In genomic region chr19:11089254-11090013, GRCh38 we compare ENCODE assay signal across 1 cellular context.
TF ChIP-seq lines count a peak whose summit lies in the region.

LDLR (plus strand) TSS chr19:11089463; CDS start chr19:11089549, 86 bp downstream.

TF ChIP-seq in H1, 55 proteins besides CTCF, POLR2A, EP300 and RAD21 (continued from another document):
- TF ChIP-seq ATF2 (IDR thresholded peaks at IDR 0.05; ENCODE audit: low read length) (no peak; the same call in 1 of the 2 replicates), CHD1 (IDR thresholded peaks at IDR 0.05; ENCODE audit: low read depth, low read length) (no peak), RBBP5 (IDR thresholded peaks at IDR 0.05; ENCODE audit: borderline replicate concordance, low read depth, low read length) (no peak), SIRT6 (IDR thresholded peaks at IDR 0.05; ENCODE audit: low read length) (no peak), HDAC2 (IDR thresholded peaks at IDR 0.05; ENCODE audit: borderline replicate concordance in 1 of 2, low read depth in 2 of 2, low read length in 2 of 2) (peak in 1 of 2 experiments; percentile 92; a peak in 2 of 4 replicates), TAF1 (IDR thresholded peaks at IDR 0.05; ENCODE audit: low read depth, low read length) (peak; percentile 90), RNF2 (IDR thresholded peaks at IDR 0.05; ENCODE audit: borderline replicate concordance, low read depth, low read length, missing control alignments, poor library complexity, severe bottlenecking) (no peak), RXRA (IDR thresholded peaks at IDR 0.05; ENCODE audit: insufficient read depth, low read depth, low read length) (no peak), ASH2L (IDR thresholded peaks at IDR 0.05; ENCODE audit: low read length) (peak; percentile 11), CTBP2 (IDR thresholded peaks at IDR 0.05; ENCODE audit: borderline replicate concordance, insufficient read depth, insufficient read length, low read length) (no peak), JUN (IDR thresholded peaks at IDR 0.05; ENCODE audit: low read depth, low read length) (no peak), BRCA1 (IDR thresholded peaks at IDR 0.05; ENCODE audit: low read depth, low read length) (no peak), SP1 (IDR thresholded peaks at IDR 0.05; ENCODE audit: low read depth, low read length) (peak; percentile 86), KDM5A (IDR thresholded peaks at IDR 0.05; ENCODE audit: low read length) (no peak), PHF8 (conservative IDR thresholded peaks at IDR 0.05; ENCODE audit: low read depth, low read length) (peak; percentile 52), SRF (IDR thresholded peaks at IDR 0.05; ENCODE audit: low read depth, low read length) (no peak), CEBPB (IDR thresholded peaks at IDR 0.05; ENCODE audit: low read depth, low read length) (peak; percentile 16; the same call in 1 of the 2 replicates), BCL11A (IDR thresholded peaks at IDR 0.05; ENCODE audit: low read depth in 2 of 2, low read length in 2 of 2) (no peak), POU5F1 (IDR thresholded peaks at IDR 0.05; ENCODE audit: low read depth, low read length) (no peak), KDM1A (IDR thresholded peaks at IDR 0.05; ENCODE audit: borderline replicate concordance, low read length) (peak; percentile 91; the same call in 1 of the 2 replicates), TBP (IDR thresholded peaks at IDR 0.05; ENCODE audit: low read depth, low read length) (peak; percentile 78), MAFK (IDR thresholded peaks at IDR 0.05; ENCODE audit: low read depth, low read length) (no peak), NRF1 (IDR thresholded peaks at IDR 0.05; ENCODE audit: low read depth, low read length) (no peak), SP2 (IDR thresholded peaks at IDR 0.05; ENCODE audit: low read length) (no peak), SIN3A (conservative IDR thresholded peaks at IDR 0.05 in 1 of 2, IDR thresholded peaks at IDR 0.05 in 1 of 2; ENCODE audit: low read depth in 1 of 2, low read length in 2 of 2) (no peak; a peak in 1 of 4 replicates), NANOG (IDR thresholded peaks at IDR 0.05; ENCODE audit: insufficient read depth, low read depth, low read length, poor library complexity, severe bottlenecking) (no peak), CREB1 (IDR thresholded peaks at IDR 0.05) (peak; percentile 87), POLR2AphosphoS5 (IDR thresholded peaks at IDR 0.05; ENCODE audit: low read depth, low read length) (peak; percentile 97), GTF2F1 (IDR thresholded peaks at IDR 0.05; ENCODE audit: borderline replicate concordance, low read depth, low read length) (no peak; the same call in 1 of the 2 replicates), CBX8 (IDR thresholded peaks at IDR 0.05; ENCODE audit: borderline replicate concordance, low read depth, low read length) (no peak), RFX5 (IDR thresholded peaks at IDR 0.05; ENCODE audit: borderline replicate concordance, low read depth, low read length) (no peak), ATF3 (IDR thresholded peaks at IDR 0.05; ENCODE audit: insufficient read depth, low read depth, low read length) (no peak), GABPA (IDR thresholded peaks at IDR 0.05; ENCODE audit: borderline replicate concordance, insufficient read depth, low read length) (no peak), KDM4A (IDR thresholded peaks at IDR 0.05; ENCODE audit: low read depth, low read length, severe bottlenecking) (peak; percentile 42), SAP30 (IDR thresholded peaks at IDR 0.05; ENCODE audit: insufficient read depth, insufficient replicate concordance, low read length) (no peak), JUND (IDR thresholded peaks at IDR 0.05; ENCODE audit: low read length) (no peak; the same call in 1 of the 2 replicates), TCF12 (IDR thresholded peaks at IDR 0.05; ENCODE audit: low read depth, low read length) (no peak), SP4 (IDR thresholded peaks at IDR 0.05; ENCODE audit: low read length) (no peak), YY1 (IDR thresholded peaks at IDR 0.05; ENCODE audit: low read depth, low read length) (no peak), CHD2 (IDR thresholded peaks at IDR 0.05; ENCODE audit: low read length) (no peak), ZNF274 (IDR thresholded peaks at IDR 0.05; ENCODE audit: borderline replicate concordance, extremely low read depth, low read length) (no peak), TEAD4 (IDR thresholded peaks at IDR 0.05; ENCODE audit: low read depth, low read length) (no peak), HDAC6 (IDR thresholded peaks at IDR 0.05; ENCODE audit: low read depth, low read length) (no peak), BACH1 (IDR thresholded peaks at IDR 0.05; ENCODE audit: low read length) (peak; percentile 32), MAX (IDR thresholded peaks at IDR 0.05) (peak; percentile 35; the same call in 1 of the 2 replicates), TAF7 (optimal IDR thresholded peaks at IDR 0.05; ENCODE audit: borderline replicate concordance, low read depth, low read length) (peak; percentile 71), EZH2 (IDR thresholded peaks at IDR 0.05; ENCODE audit: low read depth, low read length, severe bottlenecking) (no peak), SIX5 (IDR thresholded peaks at IDR 0.05; ENCODE audit: low read depth, low read length) (no peak), EGR1 (IDR thresholded peaks at IDR 0.05; ENCODE audit: borderline replicate concordance, low read depth, low read length) (no peak)
- TF ChIP-seq, protein P1, sequence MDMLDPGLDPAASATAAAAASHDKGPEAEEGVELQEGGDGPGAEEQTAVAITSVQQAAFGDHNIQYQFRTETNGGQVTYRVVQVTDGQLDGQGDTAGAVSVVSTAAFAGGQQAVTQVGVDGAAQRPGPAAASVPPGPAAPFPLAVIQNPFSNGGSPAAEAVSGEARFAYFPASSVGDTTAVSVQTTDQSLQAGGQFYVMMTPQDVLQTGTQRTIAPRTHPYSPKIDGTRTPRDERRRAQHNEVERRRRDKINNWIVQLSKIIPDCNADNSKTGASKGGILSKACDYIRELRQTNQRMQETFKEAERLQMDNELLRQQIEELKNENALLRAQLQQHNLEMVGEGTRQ (IDR thresholded peaks at IDR 0.05; ENCODE audit: low read length): no peak
- TF ChIP-seq, protein P2, sequence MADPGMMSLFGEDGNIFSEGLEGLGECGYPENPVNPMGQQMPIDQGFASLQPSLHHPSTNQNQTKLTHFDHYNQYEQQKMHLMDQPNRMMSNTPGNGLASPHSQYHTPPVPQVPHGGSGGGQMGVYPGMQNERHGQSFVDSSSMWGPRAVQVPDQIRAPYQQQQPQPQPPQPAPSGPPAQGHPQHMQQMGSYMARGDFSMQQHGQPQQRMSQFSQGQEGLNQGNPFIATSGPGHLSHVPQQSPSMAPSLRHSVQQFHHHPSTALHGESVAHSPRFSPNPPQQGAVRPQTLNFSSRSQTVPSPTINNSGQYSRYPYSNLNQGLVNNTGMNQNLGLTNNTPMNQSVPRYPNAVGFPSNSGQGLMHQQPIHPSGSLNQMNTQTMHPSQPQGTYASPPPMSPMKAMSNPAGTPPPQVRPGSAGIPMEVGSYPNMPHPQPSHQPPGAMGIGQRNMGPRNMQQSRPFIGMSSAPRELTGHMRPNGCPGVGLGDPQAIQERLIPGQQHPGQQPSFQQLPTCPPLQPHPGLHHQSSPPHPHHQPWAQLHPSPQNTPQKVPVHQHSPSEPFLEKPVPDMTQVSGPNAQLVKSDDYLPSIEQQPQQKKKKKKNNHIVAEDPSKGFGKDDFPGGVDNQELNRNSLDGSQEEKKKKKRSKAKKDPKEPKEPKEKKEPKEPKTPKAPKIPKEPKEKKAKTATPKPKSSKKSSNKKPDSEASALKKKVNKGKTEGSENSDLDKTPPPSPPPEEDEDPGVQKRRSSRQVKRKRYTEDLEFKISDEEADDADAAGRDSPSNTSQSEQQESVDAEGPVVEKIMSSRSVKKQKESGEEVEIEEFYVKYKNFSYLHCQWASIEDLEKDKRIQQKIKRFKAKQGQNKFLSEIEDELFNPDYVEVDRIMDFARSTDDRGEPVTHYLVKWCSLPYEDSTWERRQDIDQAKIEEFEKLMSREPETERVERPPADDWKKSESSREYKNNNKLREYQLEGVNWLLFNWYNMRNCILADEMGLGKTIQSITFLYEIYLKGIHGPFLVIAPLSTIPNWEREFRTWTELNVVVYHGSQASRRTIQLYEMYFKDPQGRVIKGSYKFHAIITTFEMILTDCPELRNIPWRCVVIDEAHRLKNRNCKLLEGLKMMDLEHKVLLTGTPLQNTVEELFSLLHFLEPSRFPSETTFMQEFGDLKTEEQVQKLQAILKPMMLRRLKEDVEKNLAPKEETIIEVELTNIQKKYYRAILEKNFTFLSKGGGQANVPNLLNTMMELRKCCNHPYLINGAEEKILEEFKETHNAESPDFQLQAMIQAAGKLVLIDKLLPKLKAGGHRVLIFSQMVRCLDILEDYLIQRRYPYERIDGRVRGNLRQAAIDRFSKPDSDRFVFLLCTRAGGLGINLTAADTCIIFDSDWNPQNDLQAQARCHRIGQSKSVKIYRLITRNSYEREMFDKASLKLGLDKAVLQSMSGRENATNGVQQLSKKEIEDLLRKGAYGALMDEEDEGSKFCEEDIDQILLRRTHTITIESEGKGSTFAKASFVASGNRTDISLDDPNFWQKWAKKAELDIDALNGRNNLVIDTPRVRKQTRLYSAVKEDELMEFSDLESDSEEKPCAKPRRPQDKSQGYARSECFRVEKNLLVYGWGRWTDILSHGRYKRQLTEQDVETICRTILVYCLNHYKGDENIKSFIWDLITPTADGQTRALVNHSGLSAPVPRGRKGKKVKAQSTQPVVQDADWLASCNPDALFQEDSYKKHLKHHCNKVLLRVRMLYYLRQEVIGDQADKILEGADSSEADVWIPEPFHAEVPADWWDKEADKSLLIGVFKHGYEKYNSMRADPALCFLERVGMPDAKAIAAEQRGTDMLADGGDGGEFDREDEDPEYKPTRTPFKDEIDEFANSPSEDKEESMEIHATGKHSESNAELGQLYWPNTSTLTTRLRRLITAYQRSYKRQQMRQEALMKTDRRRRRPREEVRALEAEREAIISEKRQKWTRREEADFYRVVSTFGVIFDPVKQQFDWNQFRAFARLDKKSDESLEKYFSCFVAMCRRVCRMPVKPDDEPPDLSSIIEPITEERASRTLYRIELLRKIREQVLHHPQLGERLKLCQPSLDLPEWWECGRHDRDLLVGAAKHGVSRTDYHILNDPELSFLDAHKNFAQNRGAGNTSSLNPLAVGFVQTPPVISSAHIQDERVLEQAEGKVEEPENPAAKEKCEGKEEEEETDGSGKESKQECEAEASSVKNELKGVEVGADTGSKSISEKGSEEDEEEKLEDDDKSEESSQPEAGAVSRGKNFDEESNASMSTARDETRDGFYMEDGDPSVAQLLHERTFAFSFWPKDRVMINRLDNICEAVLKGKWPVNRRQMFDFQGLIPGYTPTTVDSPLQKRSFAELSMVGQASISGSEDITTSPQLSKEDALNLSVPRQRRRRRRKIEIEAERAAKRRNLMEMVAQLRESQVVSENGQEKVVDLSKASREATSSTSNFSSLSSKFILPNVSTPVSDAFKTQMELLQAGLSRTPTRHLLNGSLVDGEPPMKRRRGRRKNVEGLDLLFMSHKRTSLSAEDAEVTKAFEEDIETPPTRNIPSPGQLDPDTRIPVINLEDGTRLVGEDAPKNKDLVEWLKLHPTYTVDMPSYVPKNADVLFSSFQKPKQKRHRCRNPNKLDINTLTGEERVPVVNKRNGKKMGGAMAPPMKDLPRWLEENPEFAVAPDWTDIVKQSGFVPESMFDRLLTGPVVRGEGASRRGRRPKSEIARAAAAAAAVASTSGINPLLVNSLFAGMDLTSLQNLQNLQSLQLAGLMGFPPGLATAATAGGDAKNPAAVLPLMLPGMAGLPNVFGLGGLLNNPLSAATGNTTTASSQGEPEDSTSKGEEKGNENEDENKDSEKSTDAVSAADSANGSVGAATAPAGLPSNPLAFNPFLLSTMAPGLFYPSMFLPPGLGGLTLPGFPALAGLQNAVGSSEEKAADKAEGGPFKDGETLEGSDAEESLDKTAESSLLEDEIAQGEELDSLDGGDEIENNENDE (IDR thresholded peaks at IDR 0.05; ENCODE audit: insufficient replicate concordance, low read length): no peak
- TF ChIP-seq, protein P3, sequence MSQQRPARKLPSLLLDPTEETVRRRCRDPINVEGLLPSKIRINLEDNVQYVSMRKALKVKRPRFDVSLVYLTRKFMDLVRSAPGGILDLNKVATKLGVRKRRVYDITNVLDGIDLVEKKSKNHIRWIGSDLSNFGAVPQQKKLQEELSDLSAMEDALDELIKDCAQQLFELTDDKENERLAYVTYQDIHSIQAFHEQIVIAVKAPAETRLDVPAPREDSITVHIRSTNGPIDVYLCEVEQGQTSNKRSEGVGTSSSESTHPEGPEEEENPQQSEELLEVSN (IDR thresholded peaks at IDR 0.05): peak; percentile 47; the same call in 1 of the 2 replicates
